ENCODE assay signal across 8 cellular contexts in the genomic region with DNA sequence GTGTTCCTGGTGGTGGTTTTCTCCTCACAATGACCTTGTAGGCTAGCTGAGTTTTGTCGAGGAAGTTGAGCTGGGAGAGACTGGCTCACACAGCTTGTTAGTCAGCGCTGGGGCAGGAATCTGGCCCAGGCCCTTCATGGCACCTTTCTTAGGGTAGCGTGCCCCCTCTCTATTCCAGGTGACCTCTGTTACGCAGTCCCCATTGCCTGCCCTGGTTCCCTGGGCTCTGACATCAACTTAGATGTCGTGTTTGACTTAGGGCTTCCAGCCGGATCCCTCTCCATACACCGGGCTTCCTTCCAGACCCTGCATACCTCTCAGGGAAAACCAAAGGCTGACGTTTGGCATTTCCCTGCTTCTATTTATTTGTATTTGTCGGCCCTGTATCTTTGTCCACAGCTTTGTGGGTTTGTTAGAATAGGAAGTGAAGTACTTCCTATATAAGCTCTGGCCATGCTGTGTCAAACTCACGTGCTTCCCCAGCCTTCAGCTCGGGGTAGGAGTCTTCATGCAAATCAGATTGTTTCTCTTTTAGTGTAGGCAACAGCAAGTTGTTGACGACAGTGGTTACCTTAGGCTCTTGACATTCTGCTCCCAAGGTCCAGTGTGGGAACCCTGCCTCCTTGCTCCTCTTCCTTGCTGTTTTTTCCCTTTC. TPM values are rescaled to one million over a fixed set of nuclear protein-coding genes. Genes with fewer than 3 reads are reported as not detected.
A peak's percentile ranks its signal among the peaks of the same experiment; 100 is the strongest.
DNase-seq lines count a peak whose midpoint lies in the region; ATAC-seq and TF ChIP-seq lines count a peak whose summit lies in the region.

No MANE protein-coding gene starts in this region.

- DNase-seq in GM13977 (ENCODE audit: low spot score) (peak; percentile 66), KG1 (lab: John Stamatoyannopoulos, UW) (peak; percentile 27), left ventricle myocardium superior (no peak), smooth muscle cell of the brain vasculature (ENCODE audit: low read depth, low spot score) (peak; percentile 72), NCI-H69 (lab: John Stamatoyannopoulos, UW) (no peak), NCI-H82 treated with DMSO at 0.1 percent for 48 hours (lab: John Stamatoyannopoulos, UW; ENCODE audit: unreplicated experiment) (no peak)

- no peaks in the 10 kb centered on the region for H3K9me3 Mint-ChIP-seq in activated T-helper 17 cell treated with anti-CD3 and anti-CD28 coated beads, Interleukin-2, amount 50 U/mL, for 72 hours

- peak; percentile 65 for ATAC-seq in GM21576 (IDR thresholded peaks at IDR 0.05; ENCODE audit: unreplicated experiment)
- ATAC-seq in activated T-helper 17 cell treated with anti-CD3 and anti-CD28 coated beads, Interleukin-2, amount 50 U/mL, for 72 hours (replicated peaks), result peak; percentile 34
- ATAC-seq in left ventricle myocardium superior, result peak; percentile 24

- H3K27me3 Mint-ChIP-seq in activated T-helper 17 cell treated with anti-CD3 and anti-CD28 coated beads, Interleukin-2, amount 50 U/mL, for 72 hours, result no peaks in the 10 kb centered on the region

- in situ Hi-C loops in GM13977 (cut with MboI; ENCODE audit: low pct_unique_long_range_greater_than_20kb, low sequenced_read_pairs, unreplicated experiment), result no loop called here

- peaks cover 57% of the 10 kb centered on the region for H3K4me1 Mint-ChIP-seq in activated T-helper 17 cell treated with anti-CD3 and anti-CD28 coated beads, Interleukin-2, amount 50 U/mL, for 72 hours

- peak overlapping the region; percentile 96 for H3K27ac Mint-ChIP-seq in activated T-helper 17 cell treated with anti-CD3 and anti-CD28 coated beads, Interleukin-2, amount 50 U/mL, for 72 hours

- intact Hi-C loops in left ventricle myocardium superior (cut with micrococcal nuclease), result no loop called here

- peaks cover 15% of the 10 kb centered on the region for H3K36me3 Mint-ChIP-seq in activated T-helper 17 cell treated with anti-CD3 and anti-CD28 coated beads, Interleukin-2, amount 50 U/mL, for 72 hours (ENCODE audit: low read depth)

- TF ChIP-seq CTCF in GM13977 (IDR thresholded peaks at IDR 0.05; ENCODE audit: extremely low read depth, insufficient read depth, missing control alignments), result no peak

- peak overlapping the region; percentile 81 for H3K4me3 Mint-ChIP-seq in activated T-helper 17 cell treated with anti-CD3 and anti-CD28 coated beads, Interleukin-2, amount 50 U/mL, for 72 hours

RNA-seq across cellular contexts. Expression of a gene that starts 12.8 kb away (rescaled TPM):
- 10 to 100 TPM; 68.2 to 82.2 TPM for total RNA-seq in activated T-helper 17 cell treated with anti-CD3 and anti-CD28 coated beads, Interleukin-2, amount 50 U/mL, for 72 hours
- total RNA-seq in left ventricle myocardium superior, result 68.4 TPM

Comparison
In these comparisons a context has a peak if more than half of its experiments do, and no peak if none do; other contexts are left out.
1. DNase-seq: peak in GM13977 (single experiment), KG1 (single experiment) and smooth muscle cell of the brain vasculature (single experiment); none in left ventricle myocardium superior (single experiment), NCI-H69 (single experiment) and NCI-H82 treated with DMSO at 0.1 percent for 48 hours (single experiment).
2. Peak in every context shown above with its lines, with median percentiles within 50 percentile points of each other: ATAC-seq.